Comparison of ENCODE assay signal across 14 cellular contexts in the genomic region with DNA sequence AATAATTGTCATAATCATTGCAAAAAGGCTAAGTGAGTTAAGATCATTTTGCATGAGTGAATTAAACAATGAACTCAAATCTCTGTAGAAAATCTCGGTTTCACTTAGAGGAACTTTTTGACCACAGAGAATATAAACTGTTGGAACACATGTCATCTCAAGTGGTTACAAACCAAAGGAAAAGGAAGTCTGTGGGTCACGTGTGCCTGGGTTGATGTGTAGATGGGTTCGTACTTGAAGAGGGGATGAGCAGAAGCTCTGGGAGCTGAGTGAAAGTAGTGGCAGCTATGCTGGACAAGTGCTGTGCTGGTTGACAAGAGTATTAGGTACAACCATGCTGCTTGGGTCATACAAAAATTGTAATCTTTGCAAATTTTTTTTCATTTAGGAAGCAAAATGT. TPM values are rescaled to one million over a fixed set of nuclear protein-coding genes. Genes with fewer than 3 reads are reported as not detected.
A peak's percentile ranks its signal among the peaks of the same experiment; 100 is the strongest.
DNase-seq lines count a peak whose midpoint lies in the region; ATAC-seq and TF ChIP-seq lines count a peak whose summit lies in the region.
"Had no signal": no experiment of that assay in that cellular context is flagged by ENCODE, and none has a peak within 500 bp of the region (broad histone marks: within the 10 kb centered on the region; RNA-seq: fewer than 3 reads in every experiment).

No MANE protein-coding gene starts in this region.

- no peaks in the 10 kb centered on the region for H3K4me1 ChIP-seq in mucosa of descending colon (ENCODE audit: low read depth)
- H3K4me1 ChIP-seq: colonic mucosa had no signal

- H3K9me3 ChIP-seq in T-helper 17 cell (ENCODE audit: control insufficient read depth, low read length, poor library complexity, severe bottlenecking) (no peaks in the 10 kb centered on the region), mucosa of descending colon (no peaks in the 10 kb centered on the region)
- H3K9me3 ChIP-seq: colonic mucosa had no signal

- H3K4me3 Mint-ChIP-seq in activated CD4-positive, alpha-beta T cell treated with anti-CD3 and anti-CD28 coated beads, Interleukin-2, amount 10 ng/mL, durations not matched to agents 24 days and 14 days: peak overlapping the region; percentile 27
- H3K4me3 Mint-ChIP-seq in T-helper 17 cell: peak overlapping the region; percentile 54
- H3K4me3 Mint-ChIP-seq: stimulated activated naive B cell treated with anti-CD40 and anti-IgM and Interleukin-4, amounts not matched to agents 10 μg/mL and 1 μg/mL and 100 μg/mL, for 72 hours had no signal

- H3K36me3 ChIP-seq in mucosa of descending colon (ENCODE audit: low read depth): no peaks in the 10 kb centered on the region
- H3K36me3 ChIP-seq: colonic mucosa had no signal

- ATAC-seq in HG03060 (IDR thresholded peaks at IDR 0.05; ENCODE audit: low read depth, unreplicated experiment) (peak; percentile 58), T-helper 17 cell (peak; percentile 87), mucosa of descending colon (peak; percentile 21)
- ATAC-seq: HCT116; SK-N-SH treated with all-trans-retinoic acid at 6 μM for 48 hours; stimulated activated naive B cell treated with anti-CD40 and anti-IgM and Interleukin-4, amounts not matched to agents 10 μg/mL and 1 μg/mL and 100 μg/mL, for 72 hours had no signal

- TF ChIP-seq CTCF in mucosa of descending colon (IDR thresholded peaks at IDR 0.05): no peak

- H3K36me3 Mint-ChIP-seq in activated CD4-positive, alpha-beta T cell treated with anti-CD3 and anti-CD28 coated beads, Interleukin-2, amount 10 ng/mL, durations not matched to agents 24 days and 14 days (ENCODE audit: low read depth): peaks cover 66% of the 10 kb centered on the region
- H3K36me3 Mint-ChIP-seq in T-helper 17 cell (ENCODE audit: low read depth): peaks cover 12% of the 10 kb centered on the region

- in situ Hi-C loops in G401 (cut with HindIII; ENCODE audit: low sequenced_read_pairs): loop anchor here (25.0 kb wide), 1 partner anchor 209 kb away; a partner anchor contains a TSS

- intact Hi-C loops in activated CD4-positive, alpha-beta T cell treated with anti-CD3 and anti-CD28 coated beads, Interleukin-2, amount 10 ng/mL, durations not matched to agents 24 days and 14 days (cut with micrococcal nuclease): loop anchor here (1.0 to 5.0 kb wide), 2 partner anchors 60 to 1989 kb away; no protein-coding TSS in a partner anchor
- intact Hi-C loops in mucosa of descending colon (cut with DNase I, micrococcal nuclease): no loop called here

- H3K4me3 ChIP-seq in mucosa of descending colon: no peak overlapping the region
- H3K4me3 ChIP-seq: colonic mucosa had no signal

- no peaks in the 10 kb centered on the region for H3K27me3 Mint-ChIP-seq in activated CD4-positive, alpha-beta T cell treated with anti-CD3 and anti-CD28 coated beads, Interleukin-2, amount 10 ng/mL, durations not matched to agents 24 days and 14 days
- H3K27me3 Mint-ChIP-seq in T-helper 17 cell: no peaks in the 10 kb centered on the region
- H3K27me3 Mint-ChIP-seq: stimulated activated naive B cell treated with anti-CD40 and anti-IgM and Interleukin-4, amounts not matched to agents 10 μg/mL and 1 μg/mL and 100 μg/mL, for 72 hours had no signal

- DNase-seq in activated CD4-positive, alpha-beta T cell treated with anti-CD3 and anti-CD28 coated beads, Interleukin-2, amount 10 ng/mL, durations not matched to agents 24 days and 14 days: peak; percentile 86
- no peak for DNase-seq in activated CD4-positive, alpha-beta T cell treated with anti-CD3 and anti-CD28 coated beads for 4 hours
- DNase-seq in T-helper 17 cell (no peak), mucosa of descending colon (peak in 1 of 3 donors; percentile 28), NCI-H2107 treated with DMSO at 0.1 percent for 48 hours (lab: John Stamatoyannopoulos, UW; ENCODE audit: unreplicated experiment) (no peak), G401 (ENCODE audit: low spot score) (no peak), NCI-H345 treated with DMSO at 0.1 percent for 48 hours (lab: John Stamatoyannopoulos, UW; ENCODE audit: unreplicated experiment) (no peak)
- DNase-seq: colonic mucosa; EL; NCI-H1436; stimulated activated naive B cell treated with anti-CD40 and anti-IgM and Interleukin-4, amounts not matched to agents 10 μg/mL and 1 μg/mL and 100 μg/mL, for 72 hours had no signal

- peak overlapping the region; percentile 2 for H3K27ac Mint-ChIP-seq in activated CD4-positive, alpha-beta T cell treated with anti-CD3 and anti-CD28 coated beads, Interleukin-2, amount 10 ng/mL, durations not matched to agents 24 days and 14 days
- no peak overlapping the region for H3K27ac Mint-ChIP-seq in T-helper 17 cell
- H3K27ac Mint-ChIP-seq: stimulated activated naive B cell treated with anti-CD40 and anti-IgM and Interleukin-4, amounts not matched to agents 10 μg/mL and 1 μg/mL and 100 μg/mL, for 72 hours had no signal

- peaks cover 29% of the 10 kb centered on the region for H3K4me1 Mint-ChIP-seq in activated CD4-positive, alpha-beta T cell treated with anti-CD3 and anti-CD28 coated beads, Interleukin-2, amount 10 ng/mL, durations not matched to agents 24 days and 14 days
- peaks cover 37% of the 10 kb centered on the region for H3K4me1 Mint-ChIP-seq in T-helper 17 cell

- H3K9me3 Mint-ChIP-seq in activated CD4-positive, alpha-beta T cell treated with anti-CD3 and anti-CD28 coated beads, Interleukin-2, amount 10 ng/mL, durations not matched to agents 24 days and 14 days: no peaks in the 10 kb centered on the region
- H3K9me3 Mint-ChIP-seq: stimulated activated naive B cell treated with anti-CD40 and anti-IgM and Interleukin-4, amounts not matched to agents 10 μg/mL and 1 μg/mL and 100 μg/mL, for 72 hours had no signal

RNA-seq across cellular contexts. Expression of a gene that starts 35.0 kb away (rescaled TPM):
- total RNA-seq in activated CD4-positive, alpha-beta T cell treated with anti-CD3 and anti-CD28 coated beads, Interleukin-2, amount 10 ng/mL, durations not matched to agents 24 days and 14 days: 136 and 149 TPM in 2 replicates
- total RNA-seq in T-helper 17 cell (10 to 100 TPM; 31.5 to 39.9 TPM), mucosa of descending colon (10 to 100 TPM; 44.3 to 58.2 (median 57.2) TPM)
- 426 and 496 TPM in 2 replicates for total RNA-seq in G401 (2014; rRNA removed; shearing (Covaris generic))

Comparison
In these comparisons a context has a peak if more than half of its experiments do, and no peak if none do; other contexts are left out.
1. ATAC-seq: peak in every context shown above with its lines; median percentile 87 in T-helper 17 cell; 58 in HG03060; 21 in mucosa of descending colon.